In genomic region chr22:31613286-31613903, GRCh38 we compare ENCODE assay signal across 2 cellular contexts.
TF ChIP-seq lines count a peak whose summit lies in the region.

No MANE protein-coding gene starts in this region.

TF ChIP-seq in GM23338, 12 proteins besides CTCF, POLR2A, EP300 and RAD21:
- no peak for TF ChIP-seq CREB1 (CRISPR knock-in tag; IDR thresholded peaks at IDR 0.05; ENCODE audit: low read depth)
- no peak for TF ChIP-seq ZNF331 (CRISPR knock-in tag; IDR thresholded peaks at IDR 0.05; ENCODE audit: low read depth)
- TF ChIP-seq NANOG (IDR thresholded peaks at IDR 0.05; ENCODE audit: borderline replicate concordance), result no peak
- no peak for TF ChIP-seq POLR2AphosphoS5 (IDR thresholded peaks at IDR 0.05; ENCODE audit: low read depth)
- TF ChIP-seq JUNB (IDR thresholded peaks at IDR 0.05; ENCODE audit: unreplicated experiment), result no peak
- TF ChIP-seq ZNF114 (CRISPR knock-in tag; IDR thresholded peaks at IDR 0.05), result no peak
TF ChIP-seq in GM23338: peak in this region for 0.

TF ChIP-seq in H1, 55 proteins besides CTCF, POLR2A, EP300 and RAD21:
- TF ChIP-seq BRCA1 (IDR thresholded peaks at IDR 0.05; ENCODE audit: low read depth, low read length) (no peak), ZNF274 (IDR thresholded peaks at IDR 0.05; ENCODE audit: borderline replicate concordance, extremely low read depth, low read length) (no peak), SIN3A (conservative IDR thresholded peaks at IDR 0.05 in 1 of 2, IDR thresholded peaks at IDR 0.05 in 1 of 2; ENCODE audit: low read depth in 1 of 2, low read length in 2 of 2) (no peak), CREB1 (IDR thresholded peaks at IDR 0.05) (no peak), HDAC6 (IDR thresholded peaks at IDR 0.05; ENCODE audit: low read depth, low read length) (no peak), TAF7 (optimal IDR thresholded peaks at IDR 0.05; ENCODE audit: borderline replicate concordance, low read depth, low read length) (no peak), TEAD4 (IDR thresholded peaks at IDR 0.05; ENCODE audit: low read depth, low read length) (no peak), MAX (IDR thresholded peaks at IDR 0.05) (no peak), TCF12 (IDR thresholded peaks at IDR 0.05; ENCODE audit: low read depth, low read length) (no peak), SAP30 (IDR thresholded peaks at IDR 0.05; ENCODE audit: insufficient read depth, insufficient replicate concordance, low read length) (no peak)
- TF ChIP-seq, protein P1, sequence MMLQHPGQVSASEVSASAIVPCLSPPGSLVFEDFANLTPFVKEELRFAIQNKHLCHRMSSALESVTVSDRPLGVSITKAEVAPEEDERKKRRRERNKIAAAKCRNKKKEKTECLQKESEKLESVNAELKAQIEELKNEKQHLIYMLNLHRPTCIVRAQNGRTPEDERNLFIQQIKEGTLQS (IDR thresholded peaks at IDR 0.05; ENCODE audit: insufficient read depth, low read depth, low read length), result no peak
TF ChIP-seq in H1: peak in this region for 0.
